In genomic region chr5:118967059-118967508, GRCh38 we compare ENCODE assay signal across 1 cellular context.
TF ChIP-seq lines count a peak whose summit lies in the region.

No MANE protein-coding gene starts in this region.

TF ChIP-seq in HEK293, 187 proteins besides CTCF, POLR2A, EP300 and RAD21 (continued from another document and continues in another):
- TF ChIP-seq ZBTB11 (tag by site-specific recombination; conservative IDR thresholded peaks at IDR 0.05; ENCODE audit: low read depth) (no peak), ZFP3 (tag by site-specific recombination; IDR thresholded peaks at IDR 0.05; ENCODE audit: low read depth) (no peak), ZNF398 (tag by site-specific recombination; IDR thresholded peaks at IDR 0.05) (no peak), ZNF548 (tag by site-specific recombination; IDR thresholded peaks at IDR 0.05) (no peak), ZNF530 (tag by site-specific recombination; IDR thresholded peaks at IDR 0.05; ENCODE audit: low read depth) (no peak), ZNF335 (tag by site-specific recombination; conservative IDR thresholded peaks at IDR 0.05) (0 out of 2 replicates have a peak, but pooled peaks have one; percentile 28), SCRT1 (tag by site-specific recombination; IDR thresholded peaks at IDR 0.05; ENCODE audit: borderline replicate concordance) (peak; percentile 85), GLIS1 (tag by site-specific recombination; IDR thresholded peaks at IDR 0.05) (no peak), ZNF274 (IDR thresholded peaks at IDR 0.05; ENCODE audit: low read length) (no peak), ZNF274 (tag by site-specific recombination; IDR thresholded peaks at IDR 0.05; ENCODE audit: borderline replicate concordance) (no peak), ZNF280C (tag by site-specific recombination; IDR thresholded peaks at IDR 0.05) (no peak), IKZF3 (tag by site-specific recombination; IDR thresholded peaks at IDR 0.05) (peak; percentile 51; the same call in 1 of the 2 replicates), ZNF521 (tag by site-specific recombination; IDR thresholded peaks at IDR 0.05) (no peak), PRDM2 (tag by site-specific recombination; IDR thresholded peaks at IDR 0.05; ENCODE audit: borderline replicate concordance) (no peak), ZBTB8A (tag by site-specific recombination; IDR thresholded peaks at IDR 0.05) (no peak), ZNF239 (tag by site-specific recombination; IDR thresholded peaks at IDR 0.05) (no peak), ZNF2 (tag by site-specific recombination; IDR thresholded peaks at IDR 0.05) (no peak), ZNF513 (tag by site-specific recombination; IDR thresholded peaks at IDR 0.05) (peak; percentile 80), EGR2 (tag by site-specific recombination; IDR thresholded peaks at IDR 0.05; ENCODE audit: low read depth) (no peak), ZBTB44 (tag by site-specific recombination; IDR thresholded peaks at IDR 0.05) (peak; percentile 45; the same call in 1 of the 2 replicates), ZNF362 (tag by site-specific recombination; IDR thresholded peaks at IDR 0.05) (no peak), ZNF394 (tag by site-specific recombination; IDR thresholded peaks at IDR 0.05; ENCODE audit: borderline replicate concordance) (no peak), ZNF707 (tag by site-specific recombination; IDR thresholded peaks at IDR 0.05) (no peak), ZNF366 (tag by site-specific recombination; conservative IDR thresholded peaks at IDR 0.05) (no peak), ZNF692 (tag by site-specific recombination; IDR thresholded peaks at IDR 0.05) (0 out of 2 replicates have a peak, but pooled peaks have one; percentile 13), ZNF514 (tag by site-specific recombination; IDR thresholded peaks at IDR 0.05) (no peak), GLIS2 (tag by site-specific recombination; IDR thresholded peaks at IDR 0.05) (no peak), ZIC2 (tag by site-specific recombination; IDR thresholded peaks at IDR 0.05) (no peak), HOXC10 (CRISPR knock-in tag; IDR thresholded peaks at IDR 0.05) (no peak), ZNF157 (tag by site-specific recombination; IDR thresholded peaks at IDR 0.05) (no peak), OSR2 (tag by site-specific recombination; IDR thresholded peaks at IDR 0.05) (peak; percentile 85), ZSCAN16 (tag by site-specific recombination; IDR thresholded peaks at IDR 0.05) (0 out of 2 replicates have a peak, but pooled peaks have one; percentile 25), PRDM6 (tag by site-specific recombination; IDR thresholded peaks at IDR 0.05) (peak; percentile 76), KLF10 (tag by site-specific recombination; IDR thresholded peaks at IDR 0.05) (no peak), KLF8 (tag by site-specific recombination; IDR thresholded peaks at IDR 0.05) (0 out of 2 replicates have a peak, but pooled peaks have one; percentile 10), ZNF830 (tag by site-specific recombination; IDR thresholded peaks at IDR 0.05; ENCODE audit: low read depth) (no peak)
